In the genomic region with DNA sequence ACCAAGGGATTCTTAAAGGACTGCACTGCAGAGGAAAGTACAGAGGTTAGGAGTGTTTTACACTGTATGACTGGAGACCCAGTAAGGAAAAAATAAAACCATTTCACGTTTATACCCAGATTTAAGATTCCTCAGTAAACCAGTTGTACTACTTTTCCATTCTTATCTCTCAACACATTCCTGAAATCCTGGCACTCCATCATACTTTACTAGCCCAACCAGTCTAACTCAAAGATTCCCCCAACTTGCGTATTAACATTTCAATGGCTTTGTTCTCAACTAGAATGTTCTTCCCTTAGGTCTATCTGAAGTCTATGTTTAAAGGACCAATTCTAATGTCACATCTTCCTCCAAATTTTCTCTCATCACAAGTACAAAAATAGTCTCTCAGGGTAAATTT, we compare ENCODE assay signal across 17 cellular contexts. TPM values are rescaled to one million over a fixed set of nuclear protein-coding genes. Genes with fewer than 3 reads are reported as not detected.
A peak's percentile ranks its signal among the peaks of the same experiment; 100 is the strongest.
DNase-seq lines count a peak whose midpoint lies in the region; ATAC-seq, FAIRE-seq and TF ChIP-seq lines count a peak whose summit lies in the region.
"Had no signal": no experiment of that assay in that cellular context is flagged by ENCODE, and none has a peak within 500 bp of the region (broad histone marks: within the 10 kb centered on the region; RNA-seq: fewer than 3 reads in every experiment).

No MANE protein-coding gene starts in this region.

- H3K27ac Mint-ChIP-seq in Caco-2 (ENCODE audit: unreplicated experiment) (peak overlapping the region; percentile 61), mesothelial cell of epicardium (peak overlapping the region; percentile 90)
- H3K27ac Mint-ChIP-seq: stimulated activated naive B cell treated with anti-CD40 and anti-IgM and Interleukin-4, amounts not matched to agents 10 μg/mL and 1 μg/mL and 100 μg/mL, for 72 hours had no signal

- CTCF ChIA-PET in Caco-2 (lab: Charles Lee), result no interaction called here
- CTCF ChIA-PET in Panc1 (lab: Charles Lee), result no interaction called here

- no peak for FAIRE-seq in RCC 7860 (lab: Jason Lieb, UNC)
- FAIRE-seq: colon, kidney had no signal

- in situ Hi-C loops in Panc1 (cut with HindIII; ENCODE audit: low pct_unique_long_range_greater_than_20kb, low sequenced_read_pairs), result no loop called here

- H3K36me3 ChIP-seq in Caco-2 (ENCODE audit: control insufficient read depth, insufficient read depth, low read length) (peaks cover 1% of the 10 kb centered on the region; the same call in 1 of the 2 replicates), Panc1 (ENCODE audit: control insufficient read depth, insufficient read depth, low read length) (no peaks in the 10 kb centered on the region; the same call in 1 of the 2 replicates)
- H3K36me3 ChIP-seq: ovary had no signal

- H3K9me3 Mint-ChIP-seq in Caco-2 (ENCODE audit: unreplicated experiment) (peaks cover 20% of the 10 kb centered on the region), mesothelial cell of epicardium (peaks cover 11% of the 10 kb centered on the region)

- ATAC-seq in Panc1, result no peak
- ATAC-seq in HG03354 (IDR thresholded peaks at IDR 0.05; ENCODE audit: poor library complexity, severe bottlenecking, unreplicated experiment), result no peak
- ATAC-seq: stimulated activated naive B cell treated with anti-CD40 and anti-IgM and Interleukin-4, amounts not matched to agents 10 μg/mL and 1 μg/mL and 100 μg/mL, for 72 hours had no signal

- H3K9me3 ChIP-seq in Caco-2, result peaks cover 11% of the 10 kb centered on the region
- peaks cover 3% of the 10 kb centered on the region; the same call in 1 of the 2 replicates for H3K9me3 ChIP-seq in Panc1 (ENCODE audit: control insufficient read depth, insufficient read depth, low read depth, low read length)

- H3K27me3 ChIP-seq in Caco-2 (replicated peaks; ENCODE audit: control insufficient read depth, insufficient read depth, low read length) (no peaks in the 10 kb centered on the region), Panc1 (ENCODE audit: control insufficient read depth, insufficient read depth, low read length) (no peaks in the 10 kb centered on the region)
- H3K27me3 ChIP-seq: ovary had no signal

- no peak overlapping the region for H3K4me3 ChIP-seq in Caco-2 (ENCODE audit: low read depth, low read length)
- H3K4me3 ChIP-seq in Panc1 (ENCODE audit: low read depth in 2 of 2, low read length in 2 of 2), result no peak overlapping the region
- H3K4me3 ChIP-seq in fibroblast of the aortic adventitia (ENCODE audit: low read depth, low read length), result no peak overlapping the region
- H3K4me3 ChIP-seq: ovary had no signal

- BruUV-seq in Caco-2 (replicated peaks; lab: Mats Ljungman, UMichigan) (no TSS peak), Panc1 (replicated peaks; lab: Mats Ljungman, UMichigan) (no TSS peak)

- peaks cover 50% of the 10 kb centered on the region for H3K36me3 Mint-ChIP-seq in Caco-2 (ENCODE audit: insufficient read depth, unreplicated experiment)
- H3K36me3 Mint-ChIP-seq in mesothelial cell of epicardium, result peaks cover 24% of the 10 kb centered on the region

- H3K27me3 Mint-ChIP-seq in Caco-2 (ENCODE audit: insufficient read depth, unreplicated experiment) (no peaks in the 10 kb centered on the region), mesothelial cell of epicardium (ENCODE audit: low read depth) (no peaks in the 10 kb centered on the region)
- H3K27me3 Mint-ChIP-seq: stimulated activated naive B cell treated with anti-CD40 and anti-IgM and Interleukin-4, amounts not matched to agents 10 μg/mL and 1 μg/mL and 100 μg/mL, for 72 hours had no signal

- DNase-seq in Caco-2 (peak in 1 of 2 experiments; percentile 65), Panc1 (ENCODE audit: low read depth, low spot score) (no peak), fibroblast of the aortic adventitia (ENCODE audit: low read depth) (peak; percentile 71), mesothelial cell of epicardium (ENCODE audit: low spot score in 2 of 2, unreplicated experiment in 2 of 2) (no peak), RCC 7860 (ENCODE audit: low spot score) (no peak), Ammon's horn (ENCODE audit: low spot score) (no peak), HUDEP-2 (lab: John Stamatoyannopoulos, UW; ENCODE audit: unreplicated experiment in 76 of 76) (no peak)
- DNase-seq: ACHN; amniotic stem cell; kidney; NCI-H146; ovary; stimulated activated CD4-positive, alpha-beta T cell treated with anti-CD3 and anti-CD28 coated beads, Interleukin-12 subunit alpha, Interleukin-12 subunit beta, amount 100 ng/mL, for 4 hours; stimulated activated naive B cell treated with anti-CD40 and anti-IgM and Interleukin-4, amounts not matched to agents 10 μg/mL and 1 μg/mL and 100 μg/mL, for 72 hours; T-helper 2 cell had no signal

- H3K27ac ChIP-seq in Panc1 (ENCODE audit: low read length), result peak overlapping the region; percentile 29; the same call in 1 of the 2 replicates

- peaks cover 42% of the 10 kb centered on the region for H3K4me1 Mint-ChIP-seq in Caco-2 (ENCODE audit: low read depth, unreplicated experiment)
- peaks cover 51% of the 10 kb centered on the region for H3K4me1 Mint-ChIP-seq in mesothelial cell of epicardium

- H3K4me3 Mint-ChIP-seq in Caco-2 (ENCODE audit: unreplicated experiment) (peak overlapping the region; percentile 54), mesothelial cell of epicardium (peak overlapping the region; percentile 7)
- H3K4me3 Mint-ChIP-seq: stimulated activated naive B cell treated with anti-CD40 and anti-IgM and Interleukin-4, amounts not matched to agents 10 μg/mL and 1 μg/mL and 100 μg/mL, for 72 hours had no signal

- intact Hi-C loops in Caco-2 (cut with micrococcal nuclease; ENCODE audit: unreplicated experiment) (loop anchor here (1.0 kb wide), 1 partner anchor 8 kb away; a partner anchor contains a TSS), Panc1 (cut with micrococcal nuclease; ENCODE audit: unreplicated experiment) (no loop called here)

- TF ChIP-seq CTCF in Caco-2 (IDR thresholded peaks at IDR 0.05; ENCODE audit: insufficient read depth in 1 of 2, low read depth in 1 of 2, low read length in 1 of 2, severe bottlenecking in 1 of 2, unreplicated experiment in 1 of 2) (no peak), Panc1 (IDR thresholded peaks at IDR 0.05) (no peak), fibroblast of the aortic adventitia (IDR thresholded peaks at IDR 0.05; ENCODE audit: insufficient read depth, low read length) (no peak), mesothelial cell of epicardium (IDR thresholded peaks at IDR 0.05; ENCODE audit: unreplicated experiment) (no peak)

- H3K4me1 ChIP-seq in Caco-2 (peaks cover 39% of the 10 kb centered on the region), Panc1 (ENCODE audit: control insufficient read depth, insufficient read depth, low read length) (peaks cover 25% of the 10 kb centered on the region)

- POLR2A ChIA-PET in Caco-2 (lab: Charles Lee), result interaction anchor here (0.6 kb wide), 1 partner anchor 61 kb away, joined by 4 read pairs; no protein-coding TSS in a partner anchor
- POLR2A ChIA-PET in Panc1 (lab: Charles Lee), result no interaction called here

RNA-seq across cellular contexts. Expression of a gene that starts 8.0 kb away (rescaled TPM):
- total RNA-seq in Caco-2 (2022) (26.3 and 30.4 TPM in 2 replicates), Panc1 (2021; ENCODE audit: unreplicated experiment) (14.4 TPM), fibroblast of the aortic adventitia (ENCODE audit: low replicate concordance) (14.6 and 28.9 TPM in 2 replicates), mesothelial cell of epicardium (37.9 to 42.4 TPM (median 39.2 TPM) in 3 replicates)
- polyA plus RNA-seq in Panc1 (2012; ENCODE audit: insufficient read length), result 5.0 TPM

RNA-seq across cellular contexts. Expression of a gene that starts 13.1 kb away (rescaled TPM):
- total RNA-seq in Caco-2 (2022) (0.14 TPM in 1 of 2 replicates, not detected in the other), Panc1 (2021; ENCODE audit: unreplicated experiment) (not detected), fibroblast of the aortic adventitia (ENCODE audit: low replicate concordance) (0.25 and 0.45 TPM in 2 replicates), mesothelial cell of epicardium (not detected in 3 replicates)
- not detected for polyA plus RNA-seq in Panc1 (2012; ENCODE audit: insufficient read length)
